ENCODE assay signal across 27 cellular contexts in the genomic region with DNA sequence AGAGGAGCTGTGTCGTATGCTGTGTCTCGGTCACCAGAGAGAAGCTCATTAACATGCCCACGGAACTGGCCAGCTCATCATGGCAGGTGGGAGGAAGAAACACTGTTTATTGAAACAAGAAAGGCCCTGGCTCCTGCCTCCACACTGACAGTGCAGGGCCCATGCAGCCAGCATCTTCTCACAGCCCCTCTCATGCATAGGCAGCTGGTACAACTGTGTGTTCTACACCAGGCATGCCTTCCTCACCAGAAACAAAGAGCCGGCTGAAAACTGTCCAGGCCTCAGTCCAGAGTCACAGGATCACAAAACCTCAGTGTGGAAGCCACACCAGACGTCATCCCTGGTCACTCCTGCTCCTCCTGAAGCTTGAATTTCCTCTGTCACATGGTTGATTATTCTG.
A peak's percentile ranks its signal among the peaks of the same experiment; 100 is the strongest.
DNase-seq lines count a peak whose midpoint lies in the region; ATAC-seq and TF ChIP-seq lines count a peak whose summit lies in the region.
"Had no signal": no experiment of that assay in that cellular context is flagged by ENCODE, and none has a peak within 500 bp of the region (broad histone marks: within the 10 kb centered on the region; RNA-seq: fewer than 3 reads in every experiment).

No MANE protein-coding gene starts in this region.

- no peaks in the 10 kb centered on the region for H3F3A ChIP-seq in GM23248 (ENCODE audit: insufficient read depth)

- H3K27me3 Mint-ChIP-seq in MCF 10A (ENCODE audit: insufficient read depth, unreplicated experiment) (no peaks in the 10 kb centered on the region), osteocyte (ENCODE audit: unreplicated experiment) (peaks cover 19% of the 10 kb centered on the region)
- H3K27me3 Mint-ChIP-seq: activated naive CD4-positive, alpha-beta T cell treated with anti-CD3 and anti-CD28 coated beads, Interleukin-2, amount 10 ng/mL, durations not matched to agents 7 days and 5 days; B cell had no signal

- H3K27me3 ChIP-seq in breast epithelium (no peaks in the 10 kb centered on the region), esophagus squamous epithelium (no peaks in the 10 kb centered on the region), GM23248 (replicated peaks; ENCODE audit: insufficient read depth) (peaks cover 4% of the 10 kb centered on the region; the same call in 1 of the 2 replicates)

- WGBS in esophagus squamous epithelium, 2 donors: 65 to 85% methylated on average over 4 to 5 of the region's 5 CpGs
- 78 to 81% methylated on average over 5 of the region's 5 CpGs for WGBS in GM23248 (ENCODE audit: low coverage in 1 of 2, low lambda C conversion rate in 2 of 2, missing lambda C conversion rate in 2 of 2), 2 experiments

- no peak overlapping the region for H2AFZ ChIP-seq in GM23248

- no peaks in the 10 kb centered on the region for H3K4me1 ChIP-seq in breast epithelium
- H3K4me1 ChIP-seq in esophagus squamous epithelium: peaks cover 7 to 29% (median 7%) of the 10 kb centered on the region in 3 donors
- H3K4me1 ChIP-seq in GM23248 (ENCODE audit: insufficient read depth): no peaks in the 10 kb centered on the region; the same call in 1 of the 2 replicates
- H3K4me1 ChIP-seq: A549 had no signal

- H3K36me3 Mint-ChIP-seq in MCF 10A (ENCODE audit: insufficient read depth, unreplicated experiment) (no peaks in the 10 kb centered on the region), osteocyte (ENCODE audit: unreplicated experiment) (no peaks in the 10 kb centered on the region)
- H3K36me3 Mint-ChIP-seq: activated naive CD4-positive, alpha-beta T cell treated with anti-CD3 and anti-CD28 coated beads, Interleukin-2, amount 10 ng/mL, durations not matched to agents 7 days and 5 days; stimulated activated effector memory CD8-positive, alpha-beta T cell treated with anti-CD3 and anti-CD28 coated beads, Interleukin-12 subunit alpha, Interleukin-12 subunit beta, amount 100 ng/mL, for 72 hours had no signal

- H3K9me3 ChIP-seq in breast epithelium (no peaks in the 10 kb centered on the region), esophagus squamous epithelium (no peaks in the 10 kb centered on the region), GM23248 (ENCODE audit: low read depth) (no peaks in the 10 kb centered on the region)
- H3K9me3 ChIP-seq: A549 had no signal

- H3K4me1 Mint-ChIP-seq in MCF 10A (ENCODE audit: insufficient read depth, unreplicated experiment) (no peaks in the 10 kb centered on the region), osteocyte (ENCODE audit: unreplicated experiment) (no peaks in the 10 kb centered on the region)
- H3K4me1 Mint-ChIP-seq: activated naive CD4-positive, alpha-beta T cell treated with anti-CD3 and anti-CD28 coated beads, Interleukin-2, amount 10 ng/mL, durations not matched to agents 7 days and 5 days; B cell; stimulated activated effector memory CD8-positive, alpha-beta T cell treated with anti-CD3 and anti-CD28 coated beads, Interleukin-12 subunit alpha, Interleukin-12 subunit beta, amount 100 ng/mL, for 72 hours had no signal

- H4K20me1 ChIP-seq in GM23248 (ENCODE audit: insufficient read depth): no peaks in the 10 kb centered on the region

- POLR2A ChIA-PET in MCF 10A (lab: Yijun Ruan, JAX): interaction anchor here (0.5 to 1.2 kb wide), 5 partner anchors 14 to 436 kb away, joined by 3 to 5 read pairs (median 3); no protein-coding TSS in a partner anchor

- H3K9ac ChIP-seq in GM23248: no peak overlapping the region

- intact Hi-C loops in breast epithelium (cut with DNase I; ENCODE audit: low total_unique reads) (loop anchor here (2.0 kb wide), 1 partner anchor 59 kb away; no protein-coding TSS in a partner anchor), MCF 10A (cut with micrococcal nuclease) (no loop called here), esophagus squamous epithelium (cut with DNase I) (no loop called here)

- H3K4me3 Mint-ChIP-seq in MCF 10A (ENCODE audit: unreplicated experiment): no peak overlapping the region
- H3K4me3 Mint-ChIP-seq in osteocyte (ENCODE audit: unreplicated experiment): no peak overlapping the region
- H3K4me3 Mint-ChIP-seq: activated naive CD4-positive, alpha-beta T cell treated with anti-CD3 and anti-CD28 coated beads, Interleukin-2, amount 10 ng/mL, durations not matched to agents 7 days and 5 days; activated T-cell treated with anti-CD3 and anti-CD28 coated beads, Interleukin-2, amount 50 U/mL, for 72 hours; B cell; stimulated activated effector memory CD8-positive, alpha-beta T cell treated with anti-CD3 and anti-CD28 coated beads, Interleukin-12 subunit alpha, Interleukin-12 subunit beta, amount 100 ng/mL, for 72 hours had no signal

- no peaks in the 10 kb centered on the region for H3K9me2 ChIP-seq in GM23248 (ENCODE audit: insufficient read depth)

- H3K27ac ChIP-seq in breast epithelium (peak overlapping the region; percentile 78 to 90), esophagus squamous epithelium (peak overlapping the region in 3 of 4 donors; percentile 49 to 80 (median 64)), coronary artery (no peak overlapping the region), GM23248 (no peak overlapping the region)
- H3K27ac ChIP-seq: A549 had no signal

- ATAC-seq in GM21619 (IDR thresholded peaks at IDR 0.05; ENCODE audit: unreplicated experiment): no peak
- ATAC-seq: activated T-cell treated with anti-CD3 and anti-CD28 coated beads, Interleukin-2, amount 50 U/mL, for 72 hours; HepG2; SK-N-SH treated with all-trans-retinoic acid at 6 μM for 48 hours; stimulated activated effector memory CD8-positive, alpha-beta T cell treated with anti-CD3 and anti-CD28 coated beads, Interleukin-12 subunit alpha, Interleukin-12 subunit beta, amount 100 ng/mL, for 72 hours had no signal

- TF ChIP-seq CTCF in breast epithelium (IDR thresholded peaks at IDR 0.05) (no peak), MCF 10A (IDR thresholded peaks at IDR 0.05; ENCODE audit: unreplicated experiment) (no peak), esophagus squamous epithelium (IDR thresholded peaks at IDR 0.05) (no peak), coronary artery (IDR thresholded peaks at IDR 0.05) (no peak), osteocyte (IDR thresholded peaks at IDR 0.05) (no peak)

- no peaks in the 10 kb centered on the region for H3K79me2 ChIP-seq in GM23248 (ENCODE audit: insufficient read depth)

- no peak overlapping the region for H3K27ac Mint-ChIP-seq in MCF 10A (ENCODE audit: low read depth, unreplicated experiment)
- no peak overlapping the region for H3K27ac Mint-ChIP-seq in osteocyte (ENCODE audit: unreplicated experiment)
- H3K27ac Mint-ChIP-seq: activated naive CD4-positive, alpha-beta T cell treated with anti-CD3 and anti-CD28 coated beads, Interleukin-2, amount 10 ng/mL, durations not matched to agents 7 days and 5 days; activated T-cell treated with anti-CD3 and anti-CD28 coated beads, Interleukin-2, amount 50 U/mL, for 72 hours; B cell; stimulated activated effector memory CD8-positive, alpha-beta T cell treated with anti-CD3 and anti-CD28 coated beads, Interleukin-12 subunit alpha, Interleukin-12 subunit beta, amount 100 ng/mL, for 72 hours had no signal

- CTCF ChIA-PET in MCF 10A (lab: Yijun Ruan, JAX): interaction anchor here (0.6 to 0.9 kb wide), 3 partner anchors 15 to 728 kb away, joined by 3 to 4 read pairs (median 3); no protein-coding TSS in a partner anchor

- H3K4me3 ChIP-seq in breast epithelium (no peak overlapping the region), esophagus squamous epithelium (no peak overlapping the region), coronary artery (no peak overlapping the region), GM23248 (no peak overlapping the region)
- H3K4me3 ChIP-seq: A549, lung, smooth muscle cell had no signal

- H3K4me2 ChIP-seq in GM23248 (ENCODE audit: unreplicated experiment): no peak overlapping the region
- H3K4me2 ChIP-seq: A549, smooth muscle cell had no signal

- H3K36me3 ChIP-seq in breast epithelium: no peaks in the 10 kb centered on the region
- H3K36me3 ChIP-seq in esophagus squamous epithelium: no peaks in the 10 kb centered on the region
- no peaks in the 10 kb centered on the region for H3K36me3 ChIP-seq in GM23248 (ENCODE audit: low read depth)

- DNase-seq in breast epithelium (ENCODE audit: low spot score in 2 of 2): peak in 1 of 2 donors; percentile 66
- no peak for DNase-seq in MCF 10A (ENCODE audit: unreplicated experiment)
- DNase-seq in esophagus squamous epithelium (lab: John Stamatoyannopoulos, UW): no peak
- DNase-seq in myocyte (ENCODE audit: low read depth): peak; percentile 57
- no peak for DNase-seq in coronary artery (ENCODE audit: low spot score)
- no peak for DNase-seq in osteocyte (ENCODE audit: extremely low spot score, unreplicated experiment)
- no peak for DNase-seq in GM23248
- DNase-seq: activated CD4-positive, alpha-beta T cell treated with anti-CD3 and anti-CD28 coated beads for 4 hours; activated naive CD4-positive, alpha-beta T cell treated with anti-CD3 and anti-CD28 coated beads, Interleukin-2, amount 10 ng/mL, durations not matched to agents 7 days and 5 days; activated T-cell treated with anti-CD3 and anti-CD28 coated beads, Interleukin-2, amount 50 U/mL, for 72 hours; amniotic stem cell; central memory CD4-positive, alpha-beta T cell; GF-D8; kidney; NCI-H1092; NCI-H2029; NCI-H226; NCI-H82; stimulated activated CD4-positive, alpha-beta T cell treated with anti-CD3 and anti-CD28 coated beads, Interleukin-2, amount 100 ng/mL, for 24 hours had no signal

- BruUV-seq in MCF 10A (replicated peaks; lab: Mats Ljungman, UMichigan): no TSS peak

- H3K9me3 Mint-ChIP-seq in MCF 10A (ENCODE audit: unreplicated experiment) (no peaks in the 10 kb centered on the region), osteocyte (ENCODE audit: unreplicated experiment) (no peaks in the 10 kb centered on the region)
- H3K9me3 Mint-ChIP-seq: activated naive CD4-positive, alpha-beta T cell treated with anti-CD3 and anti-CD28 coated beads, Interleukin-2, amount 10 ng/mL, durations not matched to agents 7 days and 5 days; activated T-cell treated with anti-CD3 and anti-CD28 coated beads, Interleukin-2, amount 50 U/mL, for 72 hours; stimulated activated effector memory CD8-positive, alpha-beta T cell treated with anti-CD3 and anti-CD28 coated beads, Interleukin-12 subunit alpha, Interleukin-12 subunit beta, amount 100 ng/mL, for 72 hours had no signal

- TF ChIP-seq POLR2A in breast epithelium (IDR thresholded peaks at IDR 0.05): no peak
- TF ChIP-seq POLR2A in esophagus squamous epithelium (IDR thresholded peaks at IDR 0.05): no peak

- in situ Hi-C loops in GM23248 (cut with MboI): no loop called here

Comparison
In these comparisons a context has a peak if more than half of its experiments do, and no peak if none do; other contexts are left out.
1. H3K27ac ChIP-seq: peak in breast epithelium (2 of 2) and esophagus squamous epithelium (3 of 4); none in coronary artery (0 of 2) and GM23248 (single experiment).